22 cellular contexts compared by ENCODE assay signal in genomic region chr2:3256157-3256556, GRCh38.
"Had no signal": no experiment of that assay in that cellular context is flagged by ENCODE, and none has a peak within 500 bp of the region (broad histone marks: within the 10 kb centered on the region; RNA-seq: fewer than 3 reads in every experiment).

No MANE protein-coding gene starts in this region.

- H2AFZ ChIP-seq: hepatocyte had no signal

- H3K79me2 ChIP-seq: hepatocyte had no signal

- H3K9me3 ChIP-seq: body of pancreas, left lung, ovary, prostate gland, right atrium auricular region had no signal

- H3K9me3 Mint-ChIP-seq: activated naive CD4-positive, alpha-beta T cell treated with anti-CD3 and anti-CD28 coated beads, Interleukin-2, amount 50 U/mL, for 24 hours had no signal

- H3K27me3 Mint-ChIP-seq: activated naive CD4-positive, alpha-beta T cell treated with anti-CD3 and anti-CD28 coated beads, Interleukin-2, amount 50 U/mL, for 24 hours; naive thymus-derived CD8-positive, alpha-beta T cell; stimulated activated naive CD8-positive, alpha-beta T cell treated with anti-CD3 and anti-CD28 coated beads, Interleukin-15, amount 100 ng/mL, for 72 hours had no signal

- H3K4me1 Mint-ChIP-seq: immature natural killer cell had no signal

- H3K36me3 ChIP-seq: ovary, prostate gland, right atrium auricular region had no signal

- DNase-seq: activated CD4-positive, alpha-beta T cell treated with anti-CD3 and anti-CD28 coated beads, Interleukin-2, amount 50 U/mL, for 48 hours; activated gamma-delta T cell; body of pancreas; dermis blood vessel endothelial cell; effector memory CD4-positive, alpha-beta T cell; foreskin keratinocyte; immature natural killer cell; kidney glomerular epithelial cell; left lung; naive thymus-derived CD8-positive, alpha-beta T cell; ovary; stimulated activated CD4-positive, alpha-beta T cell treated with anti-CD3 and anti-CD28 coated beads, Interleukin-4, amount 100 ng/mL, for 4 hours; stimulated activated naive CD8-positive, alpha-beta T cell treated with anti-CD3 and anti-CD28 coated beads, Interleukin-15, amount 100 ng/mL, for 72 hours; T-helper 1 cell; T-helper 9 cell; tibial artery had no signal

- H3K27ac ChIP-seq: body of pancreas, foreskin keratinocyte, hepatocyte, left lung, ovary, prostate gland, right atrium auricular region, tibial artery had no signal

- H3K27me3 ChIP-seq: body of pancreas, foreskin keratinocyte, hepatocyte, left lung, ovary, right atrium auricular region, tibial artery had no signal

- H3K4me2 ChIP-seq: hepatocyte had no signal

- H3K4me3 Mint-ChIP-seq: activated naive CD4-positive, alpha-beta T cell treated with anti-CD3 and anti-CD28 coated beads, Interleukin-2, amount 50 U/mL, for 24 hours; activated T-helper 1 cell treated with anti-CD3 and anti-CD28 coated beads, Interleukin-12 subunit alpha, Interleukin-12 subunit beta, Interleukin-2, Interleukin-4 antibody, amounts not matched to agents 30 ng/mL and 10 ng/mL and 1 ng/mL, durations not matched to agents 14 hours and 24 hours and 36 hours; immature natural killer cell; naive thymus-derived CD8-positive, alpha-beta T cell; stimulated activated naive CD8-positive, alpha-beta T cell treated with anti-CD3 and anti-CD28 coated beads, Interleukin-15, amount 100 ng/mL, for 72 hours had no signal

- H3K4me3 ChIP-seq: body of pancreas, hepatocyte, left lung, lung, ovary, prostate gland, right atrium auricular region, tibial artery had no signal

- ATAC-seq: body of pancreas; left lung; naive thymus-derived CD8-positive, alpha-beta T cell; stimulated activated naive CD8-positive, alpha-beta T cell treated with anti-CD3 and anti-CD28 coated beads, Interleukin-15, amount 100 ng/mL, for 72 hours had no signal

- H3K27ac Mint-ChIP-seq: activated naive CD4-positive, alpha-beta T cell treated with anti-CD3 and anti-CD28 coated beads, Interleukin-2, amount 50 U/mL, for 24 hours; activated T-helper 1 cell treated with anti-CD3 and anti-CD28 coated beads, Interleukin-12 subunit alpha, Interleukin-12 subunit beta, Interleukin-2, Interleukin-4 antibody, amounts not matched to agents 30 ng/mL and 10 ng/mL and 1 ng/mL, durations not matched to agents 14 hours and 24 hours and 36 hours; immature natural killer cell had no signal
